8 cellular contexts compared by ENCODE assay signal in the genomic region with DNA sequence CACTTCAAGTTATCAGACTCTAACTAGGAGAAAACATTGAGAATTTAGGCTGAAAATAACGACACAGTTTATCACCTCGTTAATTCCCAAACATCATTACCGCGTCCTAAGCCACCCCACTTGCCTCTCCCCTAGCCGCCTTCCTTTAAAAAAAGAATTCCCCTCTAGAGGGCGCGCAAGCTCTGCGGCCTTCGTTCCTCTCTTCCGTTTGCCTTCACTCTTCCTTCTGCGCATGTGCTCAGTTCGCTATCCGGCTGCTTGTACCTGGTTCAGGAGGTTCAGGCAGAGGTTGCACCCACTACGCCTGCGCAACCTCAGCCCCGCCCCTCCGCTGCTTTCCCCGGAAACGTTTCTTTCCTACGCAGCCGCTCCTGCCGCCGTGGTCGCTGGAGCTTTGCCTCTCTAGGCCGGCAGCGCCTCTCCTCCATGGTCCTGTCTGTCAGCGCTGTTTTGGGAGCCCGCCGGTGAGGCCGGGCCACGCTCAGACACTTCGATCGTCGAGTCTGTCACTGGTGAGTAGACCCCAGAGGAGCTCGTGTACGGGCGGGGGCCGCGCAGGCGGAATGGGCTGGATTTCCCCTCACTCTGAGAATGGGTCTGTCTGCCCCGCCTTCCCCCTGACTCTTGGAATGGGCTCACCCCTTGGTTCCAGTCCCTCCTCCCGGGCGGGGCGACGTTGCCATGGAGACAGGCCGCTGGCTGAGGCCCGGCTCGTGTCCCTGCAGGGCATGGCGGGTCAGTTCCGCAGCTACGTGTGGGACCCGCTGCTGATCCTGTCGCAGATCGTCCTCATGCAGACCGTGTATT. TPM values are rescaled to one million over a fixed set of nuclear protein-coding genes. Genes with fewer than 3 reads are reported as not detected.
A peak's percentile ranks its signal among the peaks of the same experiment; 100 is the strongest.
DNase-seq lines count a peak whose midpoint lies in the region; ATAC-seq, FAIRE-seq and TF ChIP-seq lines count a peak whose summit lies in the region.

A gene (plus strand): TSS at position 353 of the 807 bp plus-strand sequence. CDS start 376 bp downstream, at position 729.

- H3K9me3 ChIP-seq in A549 (no peaks in the 10 kb centered on the region), body of pancreas (no peaks in the 10 kb centered on the region)

- POLR2A ChIA-PET in A549 (lab: Yijun Ruan, JAX): interaction anchor here (0.7 to 2.2 kb wide), 18 partner anchors 11 to 1001 kb away, joined by 3 to 35 read pairs (median 6); a partner anchor contains a TSS

- CTCF ChIA-PET in A549 (lab: Yijun Ruan, JAX): interaction anchor here (0.7 to 9.2 kb wide), 39 partner anchors 10 to 600 kb away, joined by 3 to 159 read pairs (median 5); a partner anchor contains a TSS

- peak; percentile 85 to 87 for TF ChIP-seq RAD21 in A549 (conservative IDR thresholded peaks at IDR 0.05 in 1 of 2, IDR thresholded peaks at IDR 0.05 in 1 of 2)

- no peaks in the 10 kb centered on the region for H3K36me3 ChIP-seq in body of pancreas (replicated peaks in 1 of 2; ENCODE audit: insufficient read depth in 1 of 2, low read depth in 2 of 2)

- intact Hi-C loops in body of pancreas (cut with DNase I): no loop called here
- intact Hi-C loops in sciatic nerve (cut with DNase I): no loop called here

- H3K4me1 ChIP-seq in A549 (peaks cover 27% of the 10 kb centered on the region; the same call in 2 of the 3 replicates), body of pancreas (peaks cover 60% of the 10 kb centered on the region)

- H3K4me2 ChIP-seq in A549: peak within 1 kb of the TSS; percentile 84

- no peak for FAIRE-seq in A549 (lab: Jason Lieb, UNC)
- peak; percentile 58 for FAIRE-seq in TTC549 (lab: Jason Lieb, UNC)

- 1% methylated on average over 46 of the region's 55 CpGs for WGBS in A549 (ENCODE audit: missing lambda C conversion rate)
- 0 to 1% methylated on average over 39 to 55 of the region's 55 CpGs for WGBS in body of pancreas, 2 donors

- H3K4me3 ChIP-seq in A549: peak within 1 kb of the TSS; percentile 64
- H3K4me3 ChIP-seq in body of pancreas: peak within 1 kb of the TSS; percentile 46 to 54

- TF ChIP-seq POLR2A in A549 (IDR thresholded peaks at IDR 0.05; ENCODE audit: low read length) (peak; percentile 69), GM18526 (IDR thresholded peaks at IDR 0.05; ENCODE audit: extremely low read depth, insufficient read length) (peak; percentile 89), body of pancreas (IDR thresholded peaks at IDR 0.05) (peak; percentile 89 to 97 (median 97))

- peak; percentile 94 to 95 for ATAC-seq in A549
- ATAC-seq in HG03066 (IDR thresholded peaks at IDR 0.05; ENCODE audit: low read depth, unreplicated experiment): peak; percentile 73
- ATAC-seq in body of pancreas: peak; percentile 91
- peak; percentile 94 for ATAC-seq in sciatic nerve

- TF ChIP-seq CTCF in A549 (IDR thresholded peaks at IDR 0.05) (peak; percentile 92), body of pancreas (IDR thresholded peaks at IDR 0.05) (peak; percentile 84 to 99 (median 97))

- peak; percentile 95 to 98 for DNase-seq in A549 (ENCODE audit: low read depth in 1 of 2, low spot score in 1 of 2)
- peak; percentile 98 for DNase-seq in NCI-H2107 treated with DMSO at 0.1 percent for 48 hours (lab: John Stamatoyannopoulos, UW; ENCODE audit: unreplicated experiment)
- peak; percentile 98 to 100 (median 98) for DNase-seq in body of pancreas
- peak; percentile 90 for DNase-seq in iPS DF 19.7 (ENCODE audit: low read depth, low spot score)
- peak; percentile 100 for DNase-seq in sciatic nerve (ENCODE audit: low spot score)

- H3K27me3 ChIP-seq in body of pancreas: no peaks in the 10 kb centered on the region

- H3K27ac ChIP-seq in A549 (peak within 1 kb of the TSS; percentile 95 to 97), body of pancreas (peak within 1 kb of the TSS; percentile 85 to 97 (median 94))

- no peak for TF ChIP-seq EP300 in A549 (IDR thresholded peaks at IDR 0.05)

TF ChIP-seq in A549, 52 proteins besides CTCF, POLR2A, EP300 and RAD21 (continues in another document):
- TF ChIP-seq FOSB (CRISPR knock-in tag; IDR thresholded peaks at IDR 0.05): no peak
- TF ChIP-seq PHF8 (IDR thresholded peaks at IDR 0.05; ENCODE audit: borderline replicate concordance, low read depth): peak; percentile 99
- TF ChIP-seq GATA3 (IDR thresholded peaks at IDR 0.05; ENCODE audit: borderline replicate concordance): peak; percentile 16; the same call in 1 of the 2 replicates
- TF ChIP-seq, protein P1, sequence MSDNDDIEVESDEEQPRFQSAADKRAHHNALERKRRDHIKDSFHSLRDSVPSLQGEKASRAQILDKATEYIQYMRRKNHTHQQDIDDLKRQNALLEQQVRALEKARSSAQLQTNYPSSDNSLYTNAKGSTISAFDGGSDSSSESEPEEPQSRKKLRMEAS (IDR thresholded peaks at IDR 0.05): peak; percentile 81; the same call in 1 of the 2 replicates
- TF ChIP-seq, protein P2, sequence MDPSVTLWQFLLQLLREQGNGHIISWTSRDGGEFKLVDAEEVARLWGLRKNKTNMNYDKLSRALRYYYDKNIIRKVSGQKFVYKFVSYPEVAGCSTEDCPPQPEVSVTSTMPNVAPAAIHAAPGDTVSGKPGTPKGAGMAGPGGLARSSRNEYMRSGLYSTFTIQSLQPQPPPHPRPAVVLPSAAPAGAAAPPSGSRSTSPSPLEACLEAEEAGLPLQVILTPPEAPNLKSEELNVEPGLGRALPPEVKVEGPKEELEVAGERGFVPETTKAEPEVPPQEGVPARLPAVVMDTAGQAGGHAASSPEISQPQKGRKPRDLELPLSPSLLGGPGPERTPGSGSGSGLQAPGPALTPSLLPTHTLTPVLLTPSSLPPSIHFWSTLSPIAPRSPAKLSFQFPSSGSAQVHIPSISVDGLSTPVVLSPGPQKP (IDR thresholded peaks at IDR 0.05; ENCODE audit: low read depth, low read length): no peak
- TF ChIP-seq RCOR1 (IDR thresholded peaks at IDR 0.05; ENCODE audit: low read depth, low read length): no peak
- TF ChIP-seq, protein P3, sequence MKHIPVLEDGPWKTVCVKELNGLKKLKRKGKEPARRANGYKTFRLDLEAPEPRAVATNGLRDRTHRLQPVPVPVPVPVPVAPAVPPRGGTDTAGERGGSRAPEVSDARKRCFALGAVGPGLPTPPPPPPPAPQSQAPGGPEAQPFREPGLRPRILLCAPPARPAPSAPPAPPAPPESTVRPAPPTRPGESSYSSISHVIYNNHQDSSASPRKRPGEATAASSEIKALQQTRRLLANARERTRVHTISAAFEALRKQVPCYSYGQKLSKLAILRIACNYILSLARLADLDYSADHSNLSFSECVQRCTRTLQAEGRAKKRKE (CRISPR knock-in tag; IDR thresholded peaks at IDR 0.05; ENCODE audit: low read depth): no peak
- no peak for TF ChIP-seq ZNF302 (CRISPR knock-in tag; IDR thresholded peaks at IDR 0.05)
- TF ChIP-seq ZFP36 (IDR thresholded peaks at IDR 0.05; ENCODE audit: borderline replicate concordance, partially characterized antibody): no peak
- TF ChIP-seq, protein P4, sequence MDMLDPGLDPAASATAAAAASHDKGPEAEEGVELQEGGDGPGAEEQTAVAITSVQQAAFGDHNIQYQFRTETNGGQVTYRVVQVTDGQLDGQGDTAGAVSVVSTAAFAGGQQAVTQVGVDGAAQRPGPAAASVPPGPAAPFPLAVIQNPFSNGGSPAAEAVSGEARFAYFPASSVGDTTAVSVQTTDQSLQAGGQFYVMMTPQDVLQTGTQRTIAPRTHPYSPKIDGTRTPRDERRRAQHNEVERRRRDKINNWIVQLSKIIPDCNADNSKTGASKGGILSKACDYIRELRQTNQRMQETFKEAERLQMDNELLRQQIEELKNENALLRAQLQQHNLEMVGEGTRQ (IDR thresholded peaks at IDR 0.05): no peak
- 0 out of 2 replicates have a peak, but pooled peaks have one; percentile 45 for TF ChIP-seq KDM5A (IDR thresholded peaks at IDR 0.05)
- TF ChIP-seq EHMT2 (IDR thresholded peaks at IDR 0.05; ENCODE audit: low read depth): no peak
- no peak for TF ChIP-seq HEYL (CRISPR knock-in tag; IDR thresholded peaks at IDR 0.05)
- TF ChIP-seq, protein P5, sequence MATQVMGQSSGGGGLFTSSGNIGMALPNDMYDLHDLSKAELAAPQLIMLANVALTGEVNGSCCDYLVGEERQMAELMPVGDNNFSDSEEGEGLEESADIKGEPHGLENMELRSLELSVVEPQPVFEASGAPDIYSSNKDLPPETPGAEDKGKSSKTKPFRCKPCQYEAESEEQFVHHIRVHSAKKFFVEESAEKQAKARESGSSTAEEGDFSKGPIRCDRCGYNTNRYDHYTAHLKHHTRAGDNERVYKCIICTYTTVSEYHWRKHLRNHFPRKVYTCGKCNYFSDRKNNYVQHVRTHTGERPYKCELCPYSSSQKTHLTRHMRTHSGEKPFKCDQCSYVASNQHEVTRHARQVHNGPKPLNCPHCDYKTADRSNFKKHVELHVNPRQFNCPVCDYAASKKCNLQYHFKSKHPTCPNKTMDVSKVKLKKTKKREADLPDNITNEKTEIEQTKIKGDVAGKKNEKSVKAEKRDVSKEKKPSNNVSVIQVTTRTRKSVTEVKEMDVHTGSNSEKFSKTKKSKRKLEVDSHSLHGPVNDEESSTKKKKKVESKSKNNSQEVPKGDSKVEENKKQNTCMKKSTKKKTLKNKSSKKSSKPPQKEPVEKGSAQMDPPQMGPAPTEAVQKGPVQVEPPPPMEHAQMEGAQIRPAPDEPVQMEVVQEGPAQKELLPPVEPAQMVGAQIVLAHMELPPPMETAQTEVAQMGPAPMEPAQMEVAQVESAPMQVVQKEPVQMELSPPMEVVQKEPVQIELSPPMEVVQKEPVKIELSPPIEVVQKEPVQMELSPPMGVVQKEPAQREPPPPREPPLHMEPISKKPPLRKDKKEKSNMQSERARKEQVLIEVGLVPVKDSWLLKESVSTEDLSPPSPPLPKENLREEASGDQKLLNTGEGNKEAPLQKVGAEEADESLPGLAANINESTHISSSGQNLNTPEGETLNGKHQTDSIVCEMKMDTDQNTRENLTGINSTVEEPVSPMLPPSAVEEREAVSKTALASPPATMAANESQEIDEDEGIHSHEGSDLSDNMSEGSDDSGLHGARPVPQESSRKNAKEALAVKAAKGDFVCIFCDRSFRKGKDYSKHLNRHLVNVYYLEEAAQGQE (IDR thresholded peaks at IDR 0.05): no peak
- TF ChIP-seq FOXS1 (CRISPR knock-in tag; IDR thresholded peaks at IDR 0.05): no peak
- no peak for TF ChIP-seq HOXB13 (CRISPR knock-in tag; IDR thresholded peaks at IDR 0.05; ENCODE audit: low read depth)
- no peak for TF ChIP-seq ZSCAN20 (CRISPR knock-in tag; IDR thresholded peaks at IDR 0.05)

RNA-seq across cellular contexts. Expression of the gene that starts here (rescaled TPM):
- 27.6 and 30.5 TPM in 2 replicates for polyA plus RNA-seq in A549 (2011; rRNA removed)
- 46.0 and 62.2 TPM in 2 replicates for polyA plus RNA-seq in A549 (2012; cell fraction: cytosol; rRNA removed)
- polyA plus RNA-seq in A549 (2012; cell fraction: nucleus; rRNA removed): 54.1 and 71.4 TPM in 2 replicates
- polyA plus RNA-seq in A549 (2017; fragmentation: RNase III; extraction: RNeasy Plus Mini Kit Qiagen cat#74134 plus additional on column Dnase treatment): 20.2 to 20.5 TPM (median 20.2 TPM) in 3 replicates
- polyA minus RNA-seq in A549 (2011; rRNA and poly(A)+ RNA removed): 47.1 and 63.5 TPM in 2 replicates
- total RNA-seq in body of pancreas: 10 to 100 TPM; 14.2 to 15.3 TPM
- total RNA-seq in sciatic nerve: 24.0 TPM

Comparison
In these comparisons a context has a peak if more than half of its experiments do, and no peak if none do; other contexts are left out.
1. Peak in every context shown above with its lines: DNase-seq, ATAC-seq, H3K4me3 ChIP-seq and H3K27ac ChIP-seq.